Comparison of ENCODE assay signal across 16 cellular contexts in the genomic region with DNA sequence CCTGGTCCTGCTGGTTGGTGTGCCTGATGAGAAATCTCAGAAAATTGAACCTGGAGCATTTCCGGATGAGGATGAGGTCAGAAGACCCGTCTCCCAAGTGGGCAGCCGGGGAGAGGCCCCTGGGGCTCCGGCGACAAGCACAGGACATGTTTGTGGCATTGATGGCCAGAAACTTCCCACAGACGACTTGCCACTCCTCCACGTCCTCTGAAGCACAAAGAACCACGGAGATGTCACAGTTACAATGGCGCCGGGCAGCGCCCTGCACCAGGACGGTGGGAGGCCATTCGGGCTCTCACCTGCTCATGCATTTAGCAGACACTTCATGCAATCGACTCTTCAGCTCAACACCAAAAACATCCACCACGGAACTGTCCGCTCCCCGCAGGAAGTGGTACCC. TPM values are rescaled to one million over a fixed set of nuclear protein-coding genes. Genes with fewer than 3 reads are reported as not detected.
DNase-seq lines count a peak whose midpoint lies in the region; ATAC-seq, FAIRE-seq and TF ChIP-seq lines count a peak whose summit lies in the region.
"Had no signal": no experiment of that assay in that cellular context is flagged by ENCODE, and none has a peak within 500 bp of the region (broad histone marks: within the 10 kb centered on the region; RNA-seq: fewer than 3 reads in every experiment).

No MANE protein-coding gene starts in this region.

- intact Hi-C loops in lower lobe of right lung (cut with DNase I), result no loop called here
- intact Hi-C loops in MCF 10A (cut with micrococcal nuclease), result no loop called here

- H3K27ac Mint-ChIP-seq in MCF 10A (ENCODE audit: low read depth, unreplicated experiment), result no peak overlapping the region
- H3K27ac Mint-ChIP-seq: CD8-positive, alpha-beta T cell had no signal

- H3K36me3 ChIP-seq in BLaER1 (peaks cover 94% of the 10 kb centered on the region), lower lobe of right lung (peaks cover 100% of the 10 kb centered on the region)
- peaks cover 74 to 97% (median 91%) of the 10 kb centered on the region in 11 experiments for H3K36me3 ChIP-seq in BLaER1 treated with 17β-estradiol and CSF1 and Interleukin-3, amounts not matched to agents 10 nM and 100 nM

- CTCF ChIA-PET in MCF 10A (lab: Yijun Ruan, JAX), result no interaction called here

- H3K27me3 ChIP-seq in BLaER1 (no peaks in the 10 kb centered on the region), lower lobe of right lung (ENCODE audit: low read depth) (no peaks in the 10 kb centered on the region)
- H3K27me3 ChIP-seq in BLaER1 treated with 17β-estradiol and CSF1 and Interleukin-3, amounts not matched to agents 10 nM and 100 nM, result peaks cover 0 to 28% (median 0%) of the 10 kb centered on the region in 11 experiments; a peak in 6 of 22 replicates

- no peaks in the 10 kb centered on the region for H3K27me3 Mint-ChIP-seq in MCF 10A (ENCODE audit: insufficient read depth, unreplicated experiment)

- no peak overlapping the region for H3K9ac ChIP-seq in BLaER1
- H3K9ac ChIP-seq in BLaER1 treated with 17β-estradiol and CSF1 and Interleukin-3, amounts not matched to agents 10 nM and 100 nM, result no peak overlapping the region

- no peak overlapping the region for H3K27ac ChIP-seq in BLaER1
- no peak overlapping the region for H3K27ac ChIP-seq in BLaER1 treated with 17β-estradiol and CSF1 and Interleukin-3, amounts not matched to agents 10 nM and 100 nM
- H3K27ac ChIP-seq in lower lobe of right lung, result no peak overlapping the region

- no peak for ATAC-seq in lower lobe of right lung
- ATAC-seq: CD8-positive, alpha-beta T cell had no signal

- H3K4me3 Mint-ChIP-seq in MCF 10A (ENCODE audit: unreplicated experiment), result no peak overlapping the region
- H3K4me3 Mint-ChIP-seq: CD8-positive, alpha-beta T cell; H9 had no signal

- POLR2A ChIA-PET in MCF 10A (lab: Yijun Ruan, JAX), result no interaction called here

- peak; percentile 28 for DNase-seq in lower lobe of right lung
- no peak for DNase-seq in urothelium cell line (ENCODE audit: low spot score)
- DNase-seq in MCF 10A (ENCODE audit: unreplicated experiment), result no peak
- DNase-seq in T-helper 1 cell, result no peak
- DNase-seq: ACHN; Calu3; CD8-positive, alpha-beta T cell; DMS79 treated with DMSO at 0.1 percent for 48 hours; GF-D8; H9; IMR-90 had no signal

- H4K20me1 ChIP-seq in BLaER1, result peaks cover 99% of the 10 kb centered on the region
- H4K20me1 ChIP-seq in BLaER1 treated with 17β-estradiol and CSF1 and Interleukin-3, amounts not matched to agents 10 nM and 100 nM, result peaks cover 41 to 98% (median 86%) of the 10 kb centered on the region in 11 experiments; a peak in 21 of 22 replicates

- H3K36me3 Mint-ChIP-seq in MCF 10A (ENCODE audit: insufficient read depth, unreplicated experiment), result peaks cover 61% of the 10 kb centered on the region

- H3K9me3 ChIP-seq in BLaER1, result no peaks in the 10 kb centered on the region
- no peaks in the 10 kb centered on the region for H3K9me3 ChIP-seq in BLaER1 treated with 17β-estradiol and CSF1 and Interleukin-3, amounts not matched to agents 10 nM and 100 nM (replicated peaks in 1 of 11)
- H3K9me3 ChIP-seq in lower lobe of right lung, result no peaks in the 10 kb centered on the region

- FAIRE-seq in urothelium cell line (lab: Jason Lieb, UNC), result peak; percentile 65
- FAIRE-seq: A204.1, H1, HTR-8/SVneo had no signal

- peaks cover 59% of the 10 kb centered on the region for H3K4me1 ChIP-seq in BLaER1
- peaks cover 22 to 64% (median 55%) of the 10 kb centered on the region in 10 experiments for H3K4me1 ChIP-seq in BLaER1 treated with 17β-estradiol and CSF1 and Interleukin-3, amounts not matched to agents 10 nM and 100 nM
- peaks cover 3% of the 10 kb centered on the region for H3K4me1 ChIP-seq in lower lobe of right lung

- H3K4me3 ChIP-seq in BLaER1 (no peak overlapping the region), lower lobe of right lung (no peak overlapping the region)
- H3K4me3 ChIP-seq in BLaER1 treated with 17β-estradiol and CSF1 and Interleukin-3, amounts not matched to agents 10 nM and 100 nM, result no peak overlapping the region

- H3K4me1 Mint-ChIP-seq in MCF 10A (ENCODE audit: insufficient read depth, unreplicated experiment), result no peaks in the 10 kb centered on the region

- BruUV-seq in MCF 10A (replicated peaks; lab: Mats Ljungman, UMichigan), result no TSS peak

- no peak for TF ChIP-seq CTCF in lower lobe of right lung (IDR thresholded peaks at IDR 0.05)
- TF ChIP-seq CTCF in MCF 10A (IDR thresholded peaks at IDR 0.05; ENCODE audit: unreplicated experiment), result no peak

- H3K9me3 Mint-ChIP-seq in MCF 10A (ENCODE audit: unreplicated experiment), result no peaks in the 10 kb centered on the region
- H3K9me3 Mint-ChIP-seq: CD8-positive, alpha-beta T cell; H9 had no signal

- peak overlapping the region; percentile 87 for H3K4me2 ChIP-seq in BLaER1
- peak overlapping the region in 8 of 11 experiments; percentile 35 to 91 (median 72); a peak in 12 of 22 replicates for H3K4me2 ChIP-seq in BLaER1 treated with 17β-estradiol and CSF1 and Interleukin-3, amounts not matched to agents 10 nM and 100 nM

RNA-seq across cellular contexts. Expression of a gene that starts 46.5 kb away (rescaled TPM):
- total RNA-seq in lower lobe of right lung, result 26.1 TPM
- total RNA-seq in MCF 10A (2022), result 11.6 and 20.2 TPM in 2 replicates
